ENCODE assay signal across 17 cellular contexts in genomic region chr7:100823140-100823525, GRCh38. TPM values are rescaled to one million over a fixed set of nuclear protein-coding genes. Genes with fewer than 3 reads are reported as not detected.
DNase-seq lines count a peak whose midpoint lies in the region; TF ChIP-seq lines count a peak whose summit lies in the region.
"Had no signal": no experiment of that assay in that cellular context is flagged by ENCODE, and none has a peak within 500 bp of the region (broad histone marks: within the 10 kb centered on the region; RNA-seq: fewer than 3 reads in every experiment).

No MANE protein-coding gene starts in this region.

- H3K14ac ChIP-seq in H9 (ENCODE audit: insufficient read depth, low read length) (no peak overlapping the region), neuronal stem cell (ENCODE audit: low read length) (no peak overlapping the region)

- TF ChIP-seq CTCF in H9 (conservative IDR thresholded peaks at IDR 0.05) = no peak
- TF ChIP-seq CTCF in endodermal cell (conservative IDR thresholded peaks at IDR 0.05) = peak; percentile 18

- H2BK5ac ChIP-seq in H9 (ENCODE audit: insufficient read length, low read length) (no peak overlapping the region), neuronal stem cell (ENCODE audit: low read length) (no peak overlapping the region)

- H4K5ac ChIP-seq in H9 (ENCODE audit: insufficient read length, low read depth, low read length) = no peak overlapping the region

- H3K9me3 ChIP-seq in H9 (ENCODE audit: control insufficient read depth, low read depth, low read length) (no peaks in the 10 kb centered on the region), endodermal cell (ENCODE audit: control insufficient read depth, low read length) (no peaks in the 10 kb centered on the region), neuronal stem cell (replicated peaks in 1 of 2; ENCODE audit: control insufficient read depth in 2 of 2, insufficient read depth in 1 of 2, low read depth in 1 of 2, low read length in 2 of 2) (peaks cover 0 to 2% of the 10 kb centered on the region in 2 donors)

- H3K18ac ChIP-seq in H9 (ENCODE audit: insufficient read length, low read depth, low read length) (no peak overlapping the region), neuronal stem cell (ENCODE audit: low read length) (no peak overlapping the region)

- H3K36me3 Mint-ChIP-seq in H9 (ENCODE audit: insufficient read depth in 1 of 3, low read depth in 3 of 3) (peaks cover 48 to 78% (median 76%) of the 10 kb centered on the region in 3 experiments; a peak in 6 of 7 replicates), endodermal cell (ENCODE audit: low read depth) (peaks cover 55% of the 10 kb centered on the region)

- no peak overlapping the region for H2BK15ac ChIP-seq in H9 (ENCODE audit: low read depth, low read length)
- H2BK15ac ChIP-seq in neuronal stem cell (ENCODE audit: low read length) = no peak overlapping the region

- H3K23ac ChIP-seq in H9 (ENCODE audit: insufficient read length, low read depth, low read length) = no peak overlapping the region
- peak overlapping the region; percentile 96 for H3K23ac ChIP-seq in neuronal stem cell (ENCODE audit: low read depth, low read length, poor library complexity)

- peaks cover 0 to 2% of the 10 kb centered on the region in 2 experiments; a peak in 2 of 5 replicates for H3K9me3 Mint-ChIP-seq in H9
- no peaks in the 10 kb centered on the region for H3K9me3 Mint-ChIP-seq in endodermal cell

- no peaks in the 10 kb centered on the region for H4K20me1 ChIP-seq in H9 (ENCODE audit: control insufficient read depth, insufficient read depth, insufficient read length)

- H3K27me3 Mint-ChIP-seq in H9 (ENCODE audit: low read depth) (no peaks in the 10 kb centered on the region; the same call in none of the 2 replicates), endodermal cell (ENCODE audit: insufficient read depth) (no peaks in the 10 kb centered on the region)

- peaks cover 15% of the 10 kb centered on the region for H3K79me2 ChIP-seq in H9 (ENCODE audit: insufficient read depth, low read length)

- H3K4me1 Mint-ChIP-seq in H9 (peaks cover 19 to 27% of the 10 kb centered on the region in 2 experiments), endodermal cell (peaks cover 14% of the 10 kb centered on the region)

- no peak overlapping the region for H2BK120ac ChIP-seq in H9 (ENCODE audit: low read depth, low read length, poor library complexity, severe bottlenecking)
- H2BK120ac ChIP-seq in neuronal stem cell (ENCODE audit: low read depth, low read length) = no peak overlapping the region

- H2AFZ ChIP-seq in H9 (ENCODE audit: low read length) (no peak overlapping the region), neuronal stem cell (ENCODE audit: low read length) (no peak overlapping the region)

- H3K56ac ChIP-seq in H9 (ENCODE audit: insufficient read length, low read depth, low read length) = no peak overlapping the region

- H2BK12ac ChIP-seq in H9 (ENCODE audit: insufficient read length, low read depth, low read length) (no peak overlapping the region), neuronal stem cell (ENCODE audit: low read length) (no peak overlapping the region)

- H3K4me3 ChIP-seq in endodermal cell (ENCODE audit: low read length) (no peak overlapping the region), neuronal stem cell (ENCODE audit: low read length in 2 of 2) (no peak overlapping the region)

- H3K27ac Mint-ChIP-seq in H9 = peak overlapping the region in 2 of 3 experiments; percentile 44 to 81; a peak in 1 of 7 replicates
- no peak overlapping the region for H3K27ac Mint-ChIP-seq in endodermal cell

- H3K27ac ChIP-seq in H9 (ENCODE audit: insufficient read length, low read depth, low read length) (no peak overlapping the region), endodermal cell (ENCODE audit: low read depth, low read length) (no peak overlapping the region), neuronal stem cell (replicated peaks; ENCODE audit: low read length) (no peak overlapping the region)
- H3K27ac ChIP-seq: C4-2B had no signal

- no peaks in the 10 kb centered on the region for H3K27me3 ChIP-seq in H9 (ENCODE audit: insufficient read depth, low read length)
- H3K27me3 ChIP-seq in endodermal cell (ENCODE audit: control insufficient read depth, insufficient read depth, low read length, poor library complexity, severe bottlenecking) = no peaks in the 10 kb centered on the region
- H3K27me3 ChIP-seq in neuronal stem cell (ENCODE audit: control insufficient read depth in 3 of 3, insufficient read depth in 3 of 3, low read depth in 1 of 3, low read length in 3 of 3) = no peaks in the 10 kb centered on the region

- no peak overlapping the region; a peak in 1 of 5 replicates for H3K4me3 Mint-ChIP-seq in H9
- H3K4me3 Mint-ChIP-seq in endodermal cell = no peak overlapping the region

- no CpG with 5 or more reads among the region's 7 CpGs for WGBS in H9 (ENCODE audit: extremely low coverage, insufficient read length, low lambda C conversion rate)
- WGBS in endodermal cell (ENCODE audit: insufficient coverage in 1 of 2, insufficient read length in 1 of 2), 2 experiments = 89 to 90% methylated on average over 4 to 7 of the region's 7 CpGs
- WGBS in neuronal stem cell (ENCODE audit: extremely low coverage in 2 of 2, insufficient read length in 2 of 2, insufficient replicate concordance in 1 of 2), 2 donors = no CpG with 5 or more reads among the region's 7 CpGs

- H3K36me3 ChIP-seq in endodermal cell (ENCODE audit: control insufficient read depth, insufficient read depth, low read length) = peaks cover 57% of the 10 kb centered on the region
- peaks cover 50 to 75% of the 10 kb centered on the region in 2 donors for H3K36me3 ChIP-seq in neuronal stem cell (replicated peaks in 1 of 2; ENCODE audit: control insufficient read depth in 2 of 2, insufficient read depth in 2 of 2, low read length in 2 of 2)

- H4K91ac ChIP-seq in H9 (ENCODE audit: insufficient read length, low read depth, low read length) (no peak overlapping the region), neuronal stem cell (ENCODE audit: low read depth, low read length, poor library complexity) (no peak overlapping the region)

- H3K4me1 ChIP-seq in H9 (ENCODE audit: insufficient read depth, low read length) (peaks cover 7% of the 10 kb centered on the region; the same call in 1 of the 2 replicates), endodermal cell (ENCODE audit: control insufficient read depth, insufficient read depth, low read length) (no peaks in the 10 kb centered on the region), neuronal stem cell (ENCODE audit: control insufficient read depth in 2 of 2, insufficient read depth in 1 of 2, low read depth in 1 of 2, low read length in 2 of 2) (peaks cover 10% of the 10 kb centered on the region in 2 donors)

- no peak overlapping the region for H2BK20ac ChIP-seq in H9 (ENCODE audit: low read depth, low read length, poor library complexity, severe bottlenecking)

- no peak overlapping the region for H4K8ac ChIP-seq in H9 (replicated peaks; ENCODE audit: insufficient read length, low read depth, low read length)
- H4K8ac ChIP-seq in neuronal stem cell (ENCODE audit: low read depth, low read length) = no peak overlapping the region

- DNase-seq in D341Med (ENCODE audit: low spot score) = peak; percentile 35
- no peak for DNase-seq in H9
- no peak for DNase-seq in endodermal cell
- DNase-seq in neuronal stem cell (ENCODE audit: low spot score) = no peak
- no peak for DNase-seq in GF-D8 (lab: John Stamatoyannopoulos, UW)
- no peak for DNase-seq in NCI-H2081 treated with DMSO at 0.1 percent for 48 hours (lab: John Stamatoyannopoulos, UW)
- no peak for DNase-seq in A172 (ENCODE audit: low spot score)
- no peak for DNase-seq in OCI-M1 (lab: John Stamatoyannopoulos, UW)
- DNase-seq: ACHN, AML-193, DMS79 treated with DMSO at 0.1 percent for 48 hours, KG1, NCI-H1417 treated with DMSO at 0.1 percent for 48 hours, NCI-H187 treated with DMSO at 0.1 percent for 48 hours, NCI-H510A, NCI-H82 had no signal

- no peak overlapping the region for H3T11ph ChIP-seq in H9 (ENCODE audit: low read length)

- H3K9ac ChIP-seq in H9 (ENCODE audit: extremely low read depth, insufficient read length, low read length) (no peak overlapping the region), endodermal cell (ENCODE audit: extremely low read depth, low read length, poor library complexity, severe bottlenecking) (no peak overlapping the region), neuronal stem cell (ENCODE audit: low read depth, low read length, poor library complexity) (no peak overlapping the region)

- no peak overlapping the region for H2AK5ac ChIP-seq in H9 (ENCODE audit: insufficient read length, low read length)
- H2AK5ac ChIP-seq in neuronal stem cell (ENCODE audit: low read depth, low read length) = no peak overlapping the region

- H3K79me1 ChIP-seq in H9 (ENCODE audit: insufficient read depth, low read depth, low read length, poor library complexity, severe bottlenecking) = peaks cover 21% of the 10 kb centered on the region
- peaks cover 23% of the 10 kb centered on the region for H3K79me1 ChIP-seq in neuronal stem cell (ENCODE audit: low read depth, low read length)

- H3K23me2 ChIP-seq in H9 (ENCODE audit: insufficient read length, low read depth, low read length, poor library complexity, severe bottlenecking) = peaks cover 16% of the 10 kb centered on the region

- H3K4me2 ChIP-seq in H9 (ENCODE audit: insufficient read depth, insufficient read length, low read length) (no peak overlapping the region), neuronal stem cell (ENCODE audit: insufficient read depth, low read length, poor library complexity, severe bottlenecking) (no peak overlapping the region)

- H3K4ac ChIP-seq in H9 (ENCODE audit: low read depth, low read length) = no peak overlapping the region
- no peak overlapping the region for H3K4ac ChIP-seq in neuronal stem cell (ENCODE audit: low read length)

RNA-seq across cellular contexts. Expression of gene EPHB4, which starts 4.2 kb away (rescaled TPM):
- total RNA-seq in H9 (2021) (132 and 135 TPM in 2 replicates), endodermal cell (100 to 1,000 TPM; 106 to 117 TPM)
- polyA plus RNA-seq in endodermal cell (2013, experiment 1 of 2) = 49.4 TPM
- 46.5 TPM for polyA plus RNA-seq in endodermal cell (2013, experiment 2 of 2)
- polyA plus RNA-seq in neuronal stem cell (2013, experiment 1 of 2) = 55.9 TPM
- 55.0 TPM for polyA plus RNA-seq in neuronal stem cell (2013, experiment 2 of 2)
- 46.0 and 65.3 TPM in 2 replicates for total RNA-seq in A172 (2014; rRNA removed; shearing (Covaris generic))

RNA-seq across cellular contexts. Expression of gene SLC12A9, which starts 29.4 kb away (rescaled TPM):
- total RNA-seq in H9 (2021) = 42.3 and 43.0 TPM in 2 replicates
- total RNA-seq in endodermal cell = 10 to 100 TPM; 22.5 to 35.1 TPM
- polyA plus RNA-seq in endodermal cell (2013, experiment 1 of 2) = 17.0 TPM
- 16.7 TPM for polyA plus RNA-seq in endodermal cell (2013, experiment 2 of 2)
- 11.0 TPM for polyA plus RNA-seq in neuronal stem cell (2013, experiment 1 of 2)
- 9.5 TPM for polyA plus RNA-seq in neuronal stem cell (2013, experiment 2 of 2)
- total RNA-seq in A172 (2014; rRNA removed; shearing (Covaris generic)) = 9.6 and 12.4 TPM in 2 replicates

RNA-seq across cellular contexts. Expression of gene TRIP6, which starts 44.1 kb away (rescaled TPM):
- 120 and 122 TPM in 2 replicates for total RNA-seq in H9 (2021)
- total RNA-seq in endodermal cell = 100 to 1,000 TPM; 107 to 114 TPM
- polyA plus RNA-seq in endodermal cell (2013, experiment 1 of 2) = 56.2 TPM
- 56.4 TPM for polyA plus RNA-seq in endodermal cell (2013, experiment 2 of 2)
- polyA plus RNA-seq in neuronal stem cell (2013, experiment 1 of 2) = 34.6 TPM
- polyA plus RNA-seq in neuronal stem cell (2013, experiment 2 of 2) = 35.8 TPM
- 157 and 180 TPM in 2 replicates for total RNA-seq in A172 (2014; rRNA removed; shearing (Covaris generic))

RNA-seq across cellular contexts. Expression of gene SRRT, which starts 51.8 kb away (rescaled TPM):
- total RNA-seq in H9 (2021) = 373 and 382 TPM in 2 replicates
- 100 to 1,000 TPM; 186 to 236 TPM for total RNA-seq in endodermal cell
- 161 TPM for polyA plus RNA-seq in endodermal cell (2013, experiment 1 of 2)
- polyA plus RNA-seq in endodermal cell (2013, experiment 2 of 2) = 142 TPM
- 97.6 TPM for polyA plus RNA-seq in neuronal stem cell (2013, experiment 1 of 2)
- polyA plus RNA-seq in neuronal stem cell (2013, experiment 2 of 2) = 99.4 TPM
- 78.3 and 86.7 TPM in 2 replicates for total RNA-seq in A172 (2014; rRNA removed; shearing (Covaris generic))
